Comparison of ENCODE assay signal across 8 cellular contexts in the genomic region with DNA sequence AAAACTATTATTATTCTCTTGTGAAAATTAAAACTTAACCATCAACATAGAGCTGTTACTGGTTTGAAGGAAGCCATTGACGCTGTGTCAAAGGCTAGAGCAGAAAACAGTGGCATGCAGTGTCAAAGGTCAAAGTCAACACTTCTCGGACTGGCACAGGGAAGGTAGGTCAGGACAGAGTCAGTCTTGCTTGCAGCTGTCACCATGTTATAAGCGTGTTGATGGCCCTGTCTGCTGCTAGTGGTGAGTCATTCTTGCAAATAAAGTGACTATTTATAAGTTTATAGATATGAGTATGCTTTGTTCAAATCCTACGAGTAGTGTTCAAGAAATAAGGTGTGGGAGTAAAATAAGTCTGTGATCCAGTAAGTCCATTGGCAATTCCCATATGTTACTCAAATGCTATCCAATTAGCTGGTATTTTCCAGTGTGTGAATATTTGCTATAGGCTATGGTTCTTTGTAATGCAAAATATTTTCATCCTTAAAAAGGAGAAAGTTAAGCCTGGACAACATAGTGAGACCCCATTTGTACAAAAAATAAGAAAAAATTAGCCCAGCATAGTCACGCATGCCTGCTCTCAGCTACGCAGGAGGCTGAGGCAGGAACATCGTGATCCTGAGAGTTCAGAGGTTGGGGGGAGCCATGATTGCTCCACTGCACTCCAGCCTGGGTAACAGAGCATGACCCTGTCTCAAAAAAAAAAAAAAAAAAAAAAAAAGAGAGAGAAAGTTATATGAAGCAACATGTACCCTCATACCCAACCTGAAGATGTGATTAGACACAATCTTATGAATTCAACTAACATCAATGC. TPM values are rescaled to one million over a fixed set of nuclear protein-coding genes. Genes with fewer than 3 reads are reported as not detected.
A peak's percentile ranks its signal among the peaks of the same experiment; 100 is the strongest.
DNase-seq lines count a peak whose midpoint lies in the region; ATAC-seq, FAIRE-seq and TF ChIP-seq lines count a peak whose summit lies in the region.

No MANE protein-coding gene starts in this region.

- H3K27ac ChIP-seq in HepG2 (ENCODE audit: extremely low read length, insufficient read depth, low read length) (peak overlapping the region; percentile 55), coronary artery (no peak overlapping the region)

- peak overlapping the region; percentile 41 to 75 (median 51) for H3K4me3 ChIP-seq in HepG2 (replicated peaks in 1 of 3; ENCODE audit: insufficient read depth in 1 of 3, low read depth in 2 of 3, low read length in 3 of 3)
- no peak overlapping the region for H3K4me3 ChIP-seq in coronary artery

- in situ Hi-C loops in HepG2 (cut with HindIII; ENCODE audit: extremely low pct_ligation_motif_present, low pct_unique_long_range_greater_than_20kb) = loop anchor here (5.0 kb wide), 1 partner anchor 153 kb away; no protein-coding TSS in a partner anchor

- TF ChIP-seq RAD21 in HepG2 (CRISPR knock-in tag; IDR thresholded peaks at IDR 0.05) = no peak

- 29% methylated on average over 7 of the region's 7 CpGs for WGBS in HepG2 (ENCODE audit: low lambda C conversion rate)

- TF ChIP-seq EP300 in HepG2 (IDR thresholded peaks at IDR 0.05; ENCODE audit: low read depth in 2 of 2, low read length in 2 of 2) (no peak), HepG2 (CRISPR knock-in tag; IDR thresholded peaks at IDR 0.05; ENCODE audit: borderline replicate concordance) (no peak)

- TF ChIP-seq CTCF in GM10248 (IDR thresholded peaks at IDR 0.05; ENCODE audit: control extremely low read depth, extremely low read depth, low read depth, missing control alignments) (no peak), HepG2 (CRISPR knock-in tag; IDR thresholded peaks at IDR 0.05) (no peak), coronary artery (IDR thresholded peaks at IDR 0.05) (no peak)

- POLR2A ChIA-PET in GM10248 (lab: Yijun Ruan, JAX) (no interaction called here), HepG2 (lab: Yijun Ruan, JAX) (interaction anchor here (0.8 to 2.6 kb wide), 8 partner anchors 26 to 128 kb away, joined by 3 to 17 read pairs (median 10); a partner anchor contains a TSS)

- H3K27me3 ChIP-seq in HepG2 (ENCODE audit: control insufficient read depth in 1 of 2, insufficient read depth in 2 of 2, low read length in 2 of 2) = no peaks in the 10 kb centered on the region

- H2AFZ ChIP-seq in HepG2 (ENCODE audit: low read length) = no peak overlapping the region

- no peaks in the 10 kb centered on the region for H3K79me2 ChIP-seq in HepG2 (ENCODE audit: insufficient read depth, low read length)

- no TSS peak for BruUV-seq in HepG2 (replicated peaks; lab: Mats Ljungman, UMichigan)

- H4K20me1 ChIP-seq in HepG2 (ENCODE audit: insufficient read depth, low read length) = no peaks in the 10 kb centered on the region

- H3K4me2 ChIP-seq in HepG2 (ENCODE audit: low read depth, low read length) = peak overlapping the region; percentile 97

- DNase-seq in GM10248 (ENCODE audit: extremely low spot score) = peak; percentile 39
- peak; percentile 80 for DNase-seq in SW480 (ENCODE audit: low spot score)
- peak; percentile 50 for DNase-seq in HepG2 (ENCODE audit: low spot score)
- DNase-seq in NCI-H146 treated with DMSO at 0.1 percent for 48 hours (lab: John Stamatoyannopoulos, UW; ENCODE audit: unreplicated experiment) = no peak
- DNase-seq in EL = no peak
- no peak for DNase-seq in coronary artery (ENCODE audit: low spot score)

- intact Hi-C loops in HepG2 (cut with micrococcal nuclease; ENCODE audit: unreplicated experiment) = loop anchor here (1.0 to 5.0 kb wide), 4 partner anchors 43 to 156 kb away; no protein-coding TSS in a partner anchor

- H3K9me3 ChIP-seq in HepG2 (ENCODE audit: low read length) = no peaks in the 10 kb centered on the region

- peak in 1 of 2 experiments; percentile 4; a peak in 1 of 4 replicates for TF ChIP-seq POLR2A in HepG2 (IDR thresholded peaks at IDR 0.05; ENCODE audit: insufficient read depth in 1 of 2, low read depth in 2 of 2, low read length in 2 of 2)

- FAIRE-seq in HepG2 (lab: Jason Lieb, UNC) = peak; percentile 72

- CTCF ChIA-PET in GM10248 (lab: Yijun Ruan, JAX) (interaction anchor here (0.7 to 4.1 kb wide), 49 partner anchors 10 to 412 kb away, joined by 3 to 61 read pairs (median 4); a partner anchor contains a TSS), HepG2 (lab: Yijun Ruan, JAX; ENCODE audit: low intra/inter-chr PET ratio, low total read pairs) (interaction anchor here (1.0 to 3.0 kb wide), 6 partner anchors 27 to 155 kb away, joined by 3 to 32 read pairs (median 13); no protein-coding TSS in a partner anchor)

- H3K36me3 ChIP-seq in HepG2 (replicated peaks in 1 of 2; ENCODE audit: control insufficient read depth in 1 of 2, insufficient read depth in 2 of 2, low read length in 2 of 2) = no peaks in the 10 kb centered on the region

- H3K9ac ChIP-seq in HepG2 (ENCODE audit: insufficient read depth, low read depth, low read length) = peak overlapping the region; percentile 40; the same call in 1 of the 2 replicates

- ATAC-seq in HG02938 (IDR thresholded peaks at IDR 0.05; ENCODE audit: unreplicated experiment) = peak; percentile 43
- peak; percentile 70 for ATAC-seq in HepG2
- ATAC-seq in HG02678 (IDR thresholded peaks at IDR 0.05; ENCODE audit: unreplicated experiment) = no peak

- peaks cover 57% of the 10 kb centered on the region for H3K4me1 ChIP-seq in HepG2 (ENCODE audit: insufficient read depth, low read length)

TF ChIP-seq in HepG2, 621 proteins besides CTCF, POLR2A, EP300 and RAD21 (continues in another document):
- TF ChIP-seq ZNF430 (CRISPR knock-in tag; IDR thresholded peaks at IDR 0.05) = 0 out of 2 replicates have a peak, but pooled peaks have one; percentile 56
- TF ChIP-seq, protein P1, sequence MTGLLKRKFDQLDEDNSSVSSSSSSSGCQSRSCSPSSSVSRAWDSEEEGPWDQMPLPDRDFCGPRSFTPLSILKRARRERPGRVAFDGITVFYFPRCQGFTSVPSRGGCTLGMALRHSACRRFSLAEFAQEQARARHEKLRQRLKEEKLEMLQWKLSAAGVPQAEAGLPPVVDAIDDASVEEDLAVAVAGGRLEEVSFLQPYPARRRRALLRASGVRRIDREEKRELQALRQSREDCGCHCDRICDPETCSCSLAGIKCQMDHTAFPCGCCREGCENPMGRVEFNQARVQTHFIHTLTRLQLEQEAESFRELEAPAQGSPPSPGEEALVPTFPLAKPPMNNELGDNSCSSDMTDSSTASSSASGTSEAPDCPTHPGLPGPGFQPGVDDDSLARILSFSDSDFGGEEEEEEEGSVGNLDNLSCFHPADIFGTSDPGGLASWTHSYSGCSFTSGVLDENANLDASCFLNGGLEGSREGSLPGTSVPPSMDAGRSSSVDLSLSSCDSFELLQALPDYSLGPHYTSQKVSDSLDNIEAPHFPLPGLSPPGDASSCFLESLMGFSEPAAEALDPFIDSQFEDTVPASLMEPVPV (CRISPR knock-in tag; IDR thresholded peaks at IDR 0.05) = no peak
- no peak for TF ChIP-seq NFE2L2 (IDR thresholded peaks at IDR 0.05; ENCODE audit: low read length)
- TF ChIP-seq ZEB1 (IDR thresholded peaks at IDR 0.05; ENCODE audit: insufficient replicate concordance, low read depth) = no peak
- no peak for TF ChIP-seq SMAD1 (CRISPR knock-in tag; IDR thresholded peaks at IDR 0.05; ENCODE audit: borderline replicate concordance, low read depth)
- TF ChIP-seq ZSCAN9 (CRISPR knock-in tag; IDR thresholded peaks at IDR 0.05; ENCODE audit: borderline replicate concordance) = no peak
- TF ChIP-seq ONECUT2 (CRISPR knock-in tag; IDR thresholded peaks at IDR 0.05) = no peak
- TF ChIP-seq FOXP1 (IDR thresholded peaks at IDR 0.05) = no peak
- 0 out of 2 replicates have a peak, but pooled peaks have one; percentile 25 for TF ChIP-seq FOXP1 (CRISPR knock-in tag; IDR thresholded peaks at IDR 0.05)
- TF ChIP-seq MEF2D (CRISPR knock-in tag; IDR thresholded peaks at IDR 0.05) = peak; percentile 71; the same call in 1 of the 2 replicates
- TF ChIP-seq, protein P2, sequence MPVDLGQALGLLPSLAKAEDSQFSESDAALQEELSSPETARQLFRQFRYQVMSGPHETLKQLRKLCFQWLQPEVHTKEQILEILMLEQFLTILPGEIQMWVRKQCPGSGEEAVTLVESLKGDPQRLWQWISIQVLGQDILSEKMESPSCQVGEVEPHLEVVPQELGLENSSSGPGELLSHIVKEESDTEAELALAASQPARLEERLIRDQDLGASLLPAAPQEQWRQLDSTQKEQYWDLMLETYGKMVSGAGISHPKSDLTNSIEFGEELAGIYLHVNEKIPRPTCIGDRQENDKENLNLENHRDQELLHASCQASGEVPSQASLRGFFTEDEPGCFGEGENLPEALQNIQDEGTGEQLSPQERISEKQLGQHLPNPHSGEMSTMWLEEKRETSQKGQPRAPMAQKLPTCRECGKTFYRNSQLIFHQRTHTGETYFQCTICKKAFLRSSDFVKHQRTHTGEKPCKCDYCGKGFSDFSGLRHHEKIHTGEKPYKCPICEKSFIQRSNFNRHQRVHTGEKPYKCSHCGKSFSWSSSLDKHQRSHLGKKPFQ (CRISPR knock-in tag; IDR thresholded peaks at IDR 0.05; ENCODE audit: insufficient replicate concordance) = no peak
- no peak for TF ChIP-seq TRIM24 (CRISPR knock-in tag; IDR thresholded peaks at IDR 0.05)
- no peak for TF ChIP-seq KMT2B (CRISPR knock-in tag; IDR thresholded peaks at IDR 0.05)
- no peak for TF ChIP-seq ZNF17 (CRISPR knock-in tag; IDR thresholded peaks at IDR 0.05)

RNA-seq across cellular contexts. Expression of a gene that starts 26.3 kb away (rescaled TPM):
- 10.5 and 24.7 TPM in 2 replicates for total RNA-seq in HepG2 (2016; rRNA removed; fragmentation: Illumina TruSeq; extraction: Trizol)
- total RNA-seq in HepG2 (2016; cell fraction: cytosol; rRNA removed; fragmentation: Illumina TruSeq; extraction: Trizol; ENCODE audit: low read depth) = 13.7 and 15.2 TPM in 2 replicates
- total RNA-seq in HepG2 (2016; cell fraction: insoluble cytoplasmic fraction; rRNA removed; fragmentation: Illumina TruSeq; extraction: Trizol) = 9.6 and 28.4 TPM in 2 replicates
- total RNA-seq in HepG2 (2016; cell fraction: membrane; rRNA removed; fragmentation: Illumina TruSeq; extraction: Trizol) = 21.8 and 22.0 TPM in 2 replicates
- total RNA-seq in HepG2 (2016; cell fraction: nucleus; rRNA removed; fragmentation: Illumina TruSeq; extraction: Trizol) = 24.5 and 28.2 TPM in 2 replicates
- 76.8 and 139 TPM in 2 replicates for polyA plus RNA-seq in HepG2 (2011; rRNA removed)
- 62.4 and 79.7 TPM in 2 replicates for polyA plus RNA-seq in HepG2 (2011; cell fraction: cytosol; rRNA removed)
- 185 and 206 TPM in 2 replicates for polyA plus RNA-seq in HepG2 (2011; cell fraction: nucleus; rRNA removed)
- 42.8 and 47.0 TPM in 2 replicates for polyA plus RNA-seq in HepG2 (2012)
- polyA plus RNA-seq in HepG2 (2016; cell fraction: cytosol; fragmentation: Illumina TruSeq; extraction: Trizol; ENCODE audit: low read depth) = 5.5 and 6.8 TPM in 2 replicates
- 8.8 and 11.1 TPM in 2 replicates for polyA plus RNA-seq in HepG2 (2016; cell fraction: insoluble cytoplasmic fraction; fragmentation: Illumina TruSeq; extraction: Trizol; ENCODE audit: low read depth)
- polyA plus RNA-seq in HepG2 (2016; cell fraction: membrane; fragmentation: Illumina TruSeq; extraction: Trizol; ENCODE audit: low read depth) = 10.6 and 11.6 TPM in 2 replicates
- polyA plus RNA-seq in HepG2 (2016; cell fraction: nucleus; fragmentation: Illumina TruSeq; extraction: Trizol; ENCODE audit: insufficient read depth, low read depth) = 48.2 and 51.2 TPM in 2 replicates
- polyA minus RNA-seq in HepG2 (2011; rRNA and poly(A)+ RNA removed; ENCODE audit: low replicate concordance) = 13.3 and 101 TPM in 2 replicates
- 27.7 and 32.7 TPM in 2 replicates for polyA minus RNA-seq in HepG2 (2011; cell fraction: cytosol; rRNA and poly(A)+ RNA removed)
- 24.6 and 37.8 TPM in 2 replicates for polyA minus RNA-seq in HepG2 (2011; cell fraction: nucleus; rRNA and poly(A)+ RNA removed)

Comparison
In these comparisons a context has a peak if more than half of its experiments do, and no peak if none do; other contexts are left out.
1. DNase-seq: peak in GM10248 (single experiment), SW480 (single experiment) and HepG2 (single experiment); none in NCI-H146 treated with DMSO at 0.1 percent for 48 hours (single experiment), EL (single experiment) and coronary artery (single experiment).